In the genomic region with DNA sequence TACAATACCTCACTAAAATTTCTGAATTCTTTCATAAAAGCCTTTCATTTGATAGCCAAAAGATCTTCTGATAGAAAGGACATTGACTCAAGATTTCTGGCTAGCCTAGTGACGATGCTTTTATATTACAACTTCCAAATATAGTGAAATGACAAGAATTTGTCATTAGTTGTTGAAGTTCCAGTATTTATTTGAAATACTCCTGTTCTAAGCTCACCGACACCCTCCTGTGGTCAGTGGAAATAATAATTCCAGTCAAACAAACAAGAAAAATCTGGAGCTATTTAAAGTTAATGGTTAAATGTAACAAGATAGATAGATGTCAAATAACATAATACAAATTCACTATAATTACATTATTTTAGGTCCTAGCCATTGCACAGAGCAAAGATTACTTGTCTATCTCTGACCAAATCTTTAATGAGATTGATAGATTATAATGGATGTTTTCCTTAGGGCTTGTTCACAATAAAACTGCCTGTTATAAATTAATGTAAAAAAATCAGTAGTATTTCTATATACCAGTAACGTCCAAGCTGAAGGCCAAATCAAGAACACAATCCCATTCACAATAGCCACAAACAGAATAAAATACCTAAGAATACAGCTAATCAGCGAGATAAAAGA, we compare ENCODE assay signal across 8 cellular contexts.
DNase-seq lines count a peak whose midpoint lies in the region; ATAC-seq and TF ChIP-seq lines count a peak whose summit lies in the region.

No MANE protein-coding gene starts in this region.

- intact Hi-C loops in ascending aorta (cut with DNase I) = loop anchor here (1.0 to 5.0 kb wide), 4 partner anchors 76 to 300 kb away; partner anchors contain the start of gene RGCC

- no peak overlapping the region for H3K27ac ChIP-seq in ascending aorta

- peak; percentile 49 to 70 (median 64) for TF ChIP-seq CTCF in ascending aorta (IDR thresholded peaks at IDR 0.05)

- peaks cover 0 to 14% of the 10 kb centered on the region in 2 donors for H3K4me1 ChIP-seq in ascending aorta

- ATAC-seq in GM19328 (IDR thresholded peaks at IDR 0.05; ENCODE audit: unreplicated experiment) (no peak), HG02840 (IDR thresholded peaks at IDR 0.05; ENCODE audit: low FRiP score, unreplicated experiment) (no peak)

- H3K36me3 ChIP-seq in ascending aorta = no peaks in the 10 kb centered on the region

- peak; percentile 9 for DNase-seq in stimulated activated CD4-positive, alpha-beta T cell treated with anti-CD3 and anti-CD28 coated beads, Interleukin-12 subunit alpha, Interleukin-12 subunit beta, amount 100 ng/mL, for 4 hours
- no peak for DNase-seq in stimulated activated CD4-positive, alpha-beta T cell treated with anti-CD3 and anti-CD28 coated beads, Interleukin-1b, Interleukin-23, amount 100 ng/mL, for 48 hours
- DNase-seq in NCI-H1694 treated with DMSO at 0.1 percent for 48 hours (lab: John Stamatoyannopoulos, UW) = peak; percentile 10
- DNase-seq in ascending aorta (ENCODE audit: low spot score in 2 of 2) = no peak
- peak; percentile 39 for DNase-seq in hepatic stellate cell (ENCODE audit: low spot score)
- DNase-seq in stimulated activated CD4-positive, alpha-beta T cell treated with anti-CD3 and anti-CD28 coated beads, Interleukin-4, amount 100 ng/mL, for 24 hours = peak; percentile 49

- H3K4me3 ChIP-seq in ascending aorta = no peak overlapping the region

- H3K9me3 ChIP-seq in ascending aorta = no peaks in the 10 kb centered on the region

- no peaks in the 10 kb centered on the region for H3K27me3 ChIP-seq in ascending aorta

Comparison
In these comparisons a context has a peak if more than half of its experiments do, and no peak if none do; other contexts are left out.
1. DNase-seq: peak in stimulated activated CD4-positive, alpha-beta T cell treated with anti-CD3 and anti-CD28 coated beads, Interleukin-12 subunit alpha, Interleukin-12 subunit beta, amount 100 ng/mL, for 4 hours (single experiment), NCI-H1694 treated with DMSO at 0.1 percent for 48 hours (single experiment), hepatic stellate cell (single experiment) and stimulated activated CD4-positive, alpha-beta T cell treated with anti-CD3 and anti-CD28 coated beads, Interleukin-4, amount 100 ng/mL, for 24 hours (single experiment); none in stimulated activated CD4-positive, alpha-beta T cell treated with anti-CD3 and anti-CD28 coated beads, Interleukin-1b, Interleukin-23, amount 100 ng/mL, for 48 hours (single experiment) and ascending aorta (0 of 2).